Comparison of ENCODE assay signal across 8 cellular contexts in genomic region chr2:215664847-215665525, GRCh38.
A peak's percentile ranks its signal among the peaks of the same experiment; 100 is the strongest.
DNase-seq lines count a peak whose midpoint lies in the region; ATAC-seq and TF ChIP-seq lines count a peak whose summit lies in the region.

No MANE protein-coding gene starts in this region.

- H3K36me3 ChIP-seq in neural progenitor cell = no peaks in the 10 kb centered on the region

- H3K27me3 Mint-ChIP-seq in neural progenitor cell (ENCODE audit: insufficient read depth, low read depth) = peaks cover 8% of the 10 kb centered on the region
- peaks cover 3% of the 10 kb centered on the region for H3K27me3 Mint-ChIP-seq in activated CD8-positive, alpha-beta memory T cell treated with anti-CD3 and anti-CD28 coated beads, Interleukin-2, amount 10 ng/mL, durations not matched to agents 7 days and 5 days

- H3K4me1 ChIP-seq in neural progenitor cell = peaks cover 6% of the 10 kb centered on the region

- H3K4me1 Mint-ChIP-seq in neural progenitor cell = peaks cover 18% of the 10 kb centered on the region
- H3K4me1 Mint-ChIP-seq in activated CD8-positive, alpha-beta memory T cell treated with anti-CD3 and anti-CD28 coated beads, Interleukin-2, amount 10 ng/mL, durations not matched to agents 7 days and 5 days = peaks cover 4% of the 10 kb centered on the region

- no peaks in the 10 kb centered on the region for H3K27me3 ChIP-seq in neural progenitor cell

- DNase-seq in SW 1271 (lab: John Stamatoyannopoulos, UW) = peak; percentile 5 to 50
- DNase-seq in kidney tubule cell (ENCODE audit: low spot score) = peak; percentile 95
- DNase-seq in neural progenitor cell (ENCODE audit: low spot score) = no peak
- DNase-seq in activated CD8-positive, alpha-beta memory T cell treated with anti-CD3 and anti-CD28 coated beads, Interleukin-2, amount 10 ng/mL, durations not matched to agents 7 days and 5 days = no peak
- no peak for DNase-seq in NCI-H2107 (lab: John Stamatoyannopoulos, UW)
- DNase-seq in NCI-H2107 treated with DMSO at 0.1 percent for 48 hours (lab: John Stamatoyannopoulos, UW; ENCODE audit: unreplicated experiment) = no peak

- no peak overlapping the region for H3K9ac ChIP-seq in neural progenitor cell

- H3K4me3 Mint-ChIP-seq in neural progenitor cell = no peak overlapping the region
- H3K4me3 Mint-ChIP-seq in activated CD8-positive, alpha-beta memory T cell treated with anti-CD3 and anti-CD28 coated beads, Interleukin-2, amount 10 ng/mL, durations not matched to agents 7 days and 5 days = no peak overlapping the region

- no peak overlapping the region for H3K4me3 ChIP-seq in neural progenitor cell

- no peaks in the 10 kb centered on the region for H3K79me2 ChIP-seq in neural progenitor cell (ENCODE audit: low read depth)

- no peaks in the 10 kb centered on the region for H3F3A ChIP-seq in neural progenitor cell (ENCODE audit: low read depth)

- H3K36me3 Mint-ChIP-seq in neural progenitor cell = no peaks in the 10 kb centered on the region
- no peaks in the 10 kb centered on the region for H3K36me3 Mint-ChIP-seq in activated CD8-positive, alpha-beta memory T cell treated with anti-CD3 and anti-CD28 coated beads, Interleukin-2, amount 10 ng/mL, durations not matched to agents 7 days and 5 days

- no peak for TF ChIP-seq CTCF in neural progenitor cell (IDR thresholded peaks at IDR 0.05)

- no peak overlapping the region for H3K4me2 ChIP-seq in neural progenitor cell

- no peaks in the 10 kb centered on the region for H4K20me1 ChIP-seq in neural progenitor cell (ENCODE audit: low read depth)

- H3K27ac ChIP-seq in neural progenitor cell = no peak overlapping the region

- H3K27ac Mint-ChIP-seq in neural progenitor cell = no peak overlapping the region
- no peak overlapping the region for H3K27ac Mint-ChIP-seq in activated CD8-positive, alpha-beta memory T cell treated with anti-CD3 and anti-CD28 coated beads, Interleukin-2, amount 10 ng/mL, durations not matched to agents 7 days and 5 days

- ATAC-seq in GM18858 (IDR thresholded peaks at IDR 0.05; ENCODE audit: unreplicated experiment) (peak; percentile 77), HG03060 (IDR thresholded peaks at IDR 0.05; ENCODE audit: low read depth, unreplicated experiment) (peak; percentile 66)
- no peak for ATAC-seq in activated CD8-positive, alpha-beta memory T cell treated with anti-CD3 and anti-CD28 coated beads, Interleukin-2, amount 10 ng/mL, durations not matched to agents 7 days and 5 days

- CTCF ChIA-PET in activated CD8-positive, alpha-beta memory T cell treated with anti-CD3 and anti-CD28 coated beads, Interleukin-2, amount 10 ng/mL, durations not matched to agents 7 days and 5 days (lab: Charles Lee) = no interaction called here

- no peak overlapping the region for H2AFZ ChIP-seq in neural progenitor cell (replicated peaks)

- no peaks in the 10 kb centered on the region for H3K9me3 ChIP-seq in neural progenitor cell (ENCODE audit: low read depth)

- H3K9me3 Mint-ChIP-seq in neural progenitor cell = peaks cover 14% of the 10 kb centered on the region
- H3K9me3 Mint-ChIP-seq in activated CD8-positive, alpha-beta memory T cell treated with anti-CD3 and anti-CD28 coated beads, Interleukin-2, amount 10 ng/mL, durations not matched to agents 7 days and 5 days (ENCODE audit: low read depth) = no peaks in the 10 kb centered on the region

Comparison
In these comparisons a context has a peak if more than half of its experiments do, and no peak if none do; other contexts are left out.
1. DNase-seq: peak in SW 1271 (2 of 2) and kidney tubule cell (single experiment); none in neural progenitor cell (single experiment), activated CD8-positive, alpha-beta memory T cell treated with anti-CD3 and anti-CD28 coated beads, Interleukin-2, amount 10 ng/mL, durations not matched to agents 7 days and 5 days (single experiment), NCI-H2107 (single experiment) and NCI-H2107 treated with DMSO at 0.1 percent for 48 hours (single experiment).